In genomic region chr2:147843421-147843863, GRCh38 we compare ENCODE assay signal across 8 cellular contexts. TPM values are rescaled to one million over a fixed set of nuclear protein-coding genes. Genes with fewer than 3 reads are reported as not detected.
A peak's percentile ranks its signal among the peaks of the same experiment; 100 is the strongest.
DNase-seq lines count a peak whose midpoint lies in the region; ATAC-seq and TF ChIP-seq lines count a peak whose summit lies in the region.

No MANE protein-coding gene starts in this region.

- H3F3A ChIP-seq in GM23338 (replicated peaks; ENCODE audit: low read depth): 0 out of 2 replicates have a peak, but pooled peaks cover 4% of the 10 kb centered on the region

- no peaks in the 10 kb centered on the region for H3K9me3 ChIP-seq in SK-N-MC (ENCODE audit: low read depth, low read length)
- H3K9me3 ChIP-seq in skeletal muscle satellite cell (replicated peaks; ENCODE audit: low read length): no peaks in the 10 kb centered on the region

- ATAC-seq in GM23338: no peak

- intact Hi-C loops in posterior cingulate gyrus (cut with DNase I): loop anchor here (5.0 kb wide), 1 partner anchor 179 kb away; the partner anchor contains the start of genes MBD5 and ORC4

- peak overlapping the region; percentile 88 for H2AFZ ChIP-seq in GM23338

- H3K36me3 ChIP-seq in GM23338 (ENCODE audit: insufficient read depth) (no peaks in the 10 kb centered on the region), SK-N-MC (ENCODE audit: insufficient read depth, low read length) (no peaks in the 10 kb centered on the region), skeletal muscle satellite cell (ENCODE audit: insufficient read depth, low read length) (no peaks in the 10 kb centered on the region)

- H3K4me2 ChIP-seq in GM23338 (peak overlapping the region; percentile 95), skeletal muscle satellite cell (ENCODE audit: low read length) (peak overlapping the region; percentile 84)

- H3K9me2 ChIP-seq in GM23338 (ENCODE audit: insufficient read depth): no peaks in the 10 kb centered on the region

- H3K27me3 Mint-ChIP-seq in GM23338 (ENCODE audit: insufficient read depth, low read depth, poor library complexity): peaks cover 3% of the 10 kb centered on the region

- H3K27me3 ChIP-seq in GM23338 (ENCODE audit: insufficient read depth): no peaks in the 10 kb centered on the region
- no peaks in the 10 kb centered on the region for H3K27me3 ChIP-seq in skeletal muscle satellite cell (ENCODE audit: control insufficient read depth, insufficient read depth, low read length)

- peaks cover 38% of the 10 kb centered on the region for H3K79me2 ChIP-seq in GM23338 (replicated peaks; ENCODE audit: insufficient read depth)

- H3K4me3 ChIP-seq in GM23338: peak overlapping the region; percentile 78
- peak overlapping the region; percentile 95 for H3K4me3 ChIP-seq in SK-N-MC
- H3K4me3 ChIP-seq in fibroblast of villous mesenchyme (ENCODE audit: low read depth, low read length): peak overlapping the region; percentile 82
- H3K4me3 ChIP-seq in skeletal muscle satellite cell (ENCODE audit: low read length): peak overlapping the region; percentile 94

- H3K27ac ChIP-seq in GM23338 (ENCODE audit: low read depth) (peak overlapping the region; percentile 98), SK-N-MC (no peak overlapping the region)

- H3K4me1 ChIP-seq in GM23338 (ENCODE audit: insufficient read depth): peaks cover 39% of the 10 kb centered on the region
- peaks cover 16% of the 10 kb centered on the region for H3K4me1 ChIP-seq in skeletal muscle satellite cell (ENCODE audit: control insufficient read depth, insufficient read depth, low read length)

- no peaks in the 10 kb centered on the region; the same call in 1 of the 2 replicates for H4K20me1 ChIP-seq in GM23338 (replicated peaks; ENCODE audit: insufficient read depth)

- H3K4me3 Mint-ChIP-seq in GM23338: peak overlapping the region; percentile 87

- DNase-seq in GM23338 (ENCODE audit: low spot score): no peak
- DNase-seq in SK-N-MC (ENCODE audit: low read depth, low spot score): no peak
- no peak for DNase-seq in fibroblast of villous mesenchyme (ENCODE audit: low read depth)
- no peak for DNase-seq in globus pallidus (ENCODE audit: low spot score)
- DNase-seq in posterior cingulate gyrus: no peak
- no peak for DNase-seq in activated gamma-delta T cell treated with Interleukin-2 at 50 U/mL for 16 hours
- no peak for DNase-seq in GM13977 (ENCODE audit: low spot score)

- H3K36me3 Mint-ChIP-seq in GM23338 (ENCODE audit: low read depth): no peaks in the 10 kb centered on the region

- no peaks in the 10 kb centered on the region for H3K9me3 Mint-ChIP-seq in GM23338

- peak overlapping the region; percentile 96 for H3K27ac Mint-ChIP-seq in GM23338

- H3K4me1 Mint-ChIP-seq in GM23338: peaks cover 28% of the 10 kb centered on the region

- no peak for TF ChIP-seq CTCF in GM23338 (conservative IDR thresholded peaks at IDR 0.05; ENCODE audit: low read depth in 2 of 2)
- no peak for TF ChIP-seq CTCF in fibroblast of villous mesenchyme (IDR thresholded peaks at IDR 0.05; ENCODE audit: insufficient read depth, low read depth, low read length)
- TF ChIP-seq CTCF in GM13977 (IDR thresholded peaks at IDR 0.05; ENCODE audit: extremely low read depth, insufficient read depth, missing control alignments): no peak

- peak overlapping the region; percentile 95 for H3K9ac ChIP-seq in SK-N-MC (ENCODE audit: insufficient read length)
- H3K9ac ChIP-seq in skeletal muscle satellite cell (ENCODE audit: low read depth, low read length): peak overlapping the region; percentile 98

- in situ Hi-C loops in GM13977 (cut with MboI; ENCODE audit: low pct_unique_long_range_greater_than_20kb, low sequenced_read_pairs, unreplicated experiment): no loop called here

TF ChIP-seq in GM23338, 12 proteins besides CTCF, POLR2A, EP300 and RAD21:
- no peak for TF ChIP-seq POLR2AphosphoS5 (IDR thresholded peaks at IDR 0.05; ENCODE audit: low read depth)
- TF ChIP-seq CREB1 (CRISPR knock-in tag; IDR thresholded peaks at IDR 0.05; ENCODE audit: low read depth): no peak
- no peak for TF ChIP-seq ZNF331 (CRISPR knock-in tag; IDR thresholded peaks at IDR 0.05; ENCODE audit: low read depth)
- TF ChIP-seq, protein P1, sequence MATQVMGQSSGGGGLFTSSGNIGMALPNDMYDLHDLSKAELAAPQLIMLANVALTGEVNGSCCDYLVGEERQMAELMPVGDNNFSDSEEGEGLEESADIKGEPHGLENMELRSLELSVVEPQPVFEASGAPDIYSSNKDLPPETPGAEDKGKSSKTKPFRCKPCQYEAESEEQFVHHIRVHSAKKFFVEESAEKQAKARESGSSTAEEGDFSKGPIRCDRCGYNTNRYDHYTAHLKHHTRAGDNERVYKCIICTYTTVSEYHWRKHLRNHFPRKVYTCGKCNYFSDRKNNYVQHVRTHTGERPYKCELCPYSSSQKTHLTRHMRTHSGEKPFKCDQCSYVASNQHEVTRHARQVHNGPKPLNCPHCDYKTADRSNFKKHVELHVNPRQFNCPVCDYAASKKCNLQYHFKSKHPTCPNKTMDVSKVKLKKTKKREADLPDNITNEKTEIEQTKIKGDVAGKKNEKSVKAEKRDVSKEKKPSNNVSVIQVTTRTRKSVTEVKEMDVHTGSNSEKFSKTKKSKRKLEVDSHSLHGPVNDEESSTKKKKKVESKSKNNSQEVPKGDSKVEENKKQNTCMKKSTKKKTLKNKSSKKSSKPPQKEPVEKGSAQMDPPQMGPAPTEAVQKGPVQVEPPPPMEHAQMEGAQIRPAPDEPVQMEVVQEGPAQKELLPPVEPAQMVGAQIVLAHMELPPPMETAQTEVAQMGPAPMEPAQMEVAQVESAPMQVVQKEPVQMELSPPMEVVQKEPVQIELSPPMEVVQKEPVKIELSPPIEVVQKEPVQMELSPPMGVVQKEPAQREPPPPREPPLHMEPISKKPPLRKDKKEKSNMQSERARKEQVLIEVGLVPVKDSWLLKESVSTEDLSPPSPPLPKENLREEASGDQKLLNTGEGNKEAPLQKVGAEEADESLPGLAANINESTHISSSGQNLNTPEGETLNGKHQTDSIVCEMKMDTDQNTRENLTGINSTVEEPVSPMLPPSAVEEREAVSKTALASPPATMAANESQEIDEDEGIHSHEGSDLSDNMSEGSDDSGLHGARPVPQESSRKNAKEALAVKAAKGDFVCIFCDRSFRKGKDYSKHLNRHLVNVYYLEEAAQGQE (IDR thresholded peaks at IDR 0.05; ENCODE audit: unreplicated experiment): no peak
- TF ChIP-seq JUNB (IDR thresholded peaks at IDR 0.05; ENCODE audit: unreplicated experiment): no peak
- no peak for TF ChIP-seq EZH2 (IDR thresholded peaks at IDR 0.05; ENCODE audit: low read depth, unreplicated experiment)
- no peak for TF ChIP-seq ZNF114 (CRISPR knock-in tag; IDR thresholded peaks at IDR 0.05)
- TF ChIP-seq ETS1 (IDR thresholded peaks at IDR 0.05): no peak

RNA-seq across cellular contexts. Expression of gene ACVR2A, which starts 1.4 kb away (rescaled TPM):
- 15.3 and 15.6 TPM in 2 replicates for total RNA-seq in GM23338 (2014; rRNA removed; shearing (Covaris generic))
- polyA plus RNA-seq in GM23338 (2016; fragmentation: Nextera tagmentation; extraction: Ambion mirVana): 9.5 and 11.8 TPM in 2 replicates
- 13.2 and 25.9 TPM in 2 replicates for total RNA-seq in fibroblast of villous mesenchyme
- total RNA-seq in skeletal muscle satellite cell (2012; rRNA removed): 9.4 and 11.9 TPM in 2 replicates
